Comparison of ENCODE assay signal across 1 cellular context in the genomic region with DNA sequence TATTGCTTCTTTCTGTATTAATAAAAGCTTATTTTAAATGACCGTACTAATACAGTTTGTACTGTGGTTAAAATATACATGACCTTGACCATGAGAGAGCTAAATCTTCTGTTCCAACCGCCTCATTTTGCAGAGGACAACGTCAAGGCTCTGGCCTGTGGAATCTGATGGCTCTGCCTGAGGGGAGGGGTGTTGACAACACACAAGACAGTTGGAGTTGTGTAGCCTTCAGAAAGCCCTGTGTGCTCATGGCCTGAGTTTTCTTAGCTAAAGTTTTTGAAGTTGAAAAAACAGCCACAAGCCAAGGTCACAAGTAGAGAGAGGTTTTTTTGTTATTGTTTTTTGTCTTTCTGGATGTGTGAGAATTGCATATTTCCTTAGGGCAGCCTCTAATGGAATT.
A peak's percentile ranks its signal among the peaks of the same experiment; 100 is the strongest.
TF ChIP-seq lines count a peak whose summit lies in the region.

No MANE protein-coding gene starts in this region.

TF ChIP-seq in K562, 482 proteins besides CTCF, POLR2A, EP300 and RAD21:
- TF ChIP-seq ZNF384 (IDR thresholded peaks at IDR 0.05; ENCODE audit: low read depth, low read length) (0 out of 2 replicates have a peak, but pooled peaks have one; percentile 27), L3MBTL2 (IDR thresholded peaks at IDR 0.05) (no peak)
